Comparison of ENCODE assay signal across 8 cellular contexts in the genomic region with DNA sequence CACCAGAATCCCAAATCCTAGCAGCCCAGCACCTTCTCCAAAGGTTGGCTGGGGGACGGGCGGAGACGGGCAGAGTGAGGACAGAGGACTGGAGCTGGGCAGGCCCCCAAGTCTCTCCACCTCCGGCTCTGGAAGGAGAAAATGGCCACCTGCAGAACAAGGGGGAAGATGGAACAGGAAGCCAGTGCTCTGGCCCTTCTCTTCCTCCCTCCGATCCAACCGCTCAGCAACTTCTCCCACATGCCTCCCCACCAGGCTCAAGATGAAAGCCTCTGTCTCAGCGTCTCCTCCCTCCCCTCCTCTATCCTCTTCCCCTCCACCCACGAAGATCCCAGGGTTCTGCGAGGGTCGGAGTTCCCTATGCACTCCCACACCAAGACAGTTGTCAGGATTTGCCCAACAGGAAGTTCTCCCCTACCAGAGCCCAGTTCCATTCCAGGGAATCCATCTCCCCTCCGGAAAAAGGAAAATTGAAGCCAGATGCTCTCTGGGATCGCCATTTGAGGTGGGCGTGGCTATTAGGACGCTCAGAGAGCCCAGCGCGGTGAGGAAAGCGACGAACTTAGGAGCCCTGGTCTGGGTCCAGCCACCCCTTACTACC. TPM values are rescaled to one million over a fixed set of nuclear protein-coding genes. Genes with fewer than 3 reads are reported as not detected.
DNase-seq lines count a peak whose midpoint lies in the region; ATAC-seq, FAIRE-seq and TF ChIP-seq lines count a peak whose summit lies in the region.

No MANE protein-coding gene starts in this region.

- H3K36me3 ChIP-seq in keratinocyte (ENCODE audit: control insufficient read depth in 2 of 2, extremely low read depth in 1 of 2, insufficient read depth in 2 of 2, low read length in 2 of 2): no peaks in the 10 kb centered on the region

- ATAC-seq in GM19452 (IDR thresholded peaks at IDR 0.05; ENCODE audit: unreplicated experiment): no peak

- no peak for TF ChIP-seq CTCF in keratinocyte (optimal IDR thresholded peaks at IDR 0.05 in 1 of 3, IDR thresholded peaks at IDR 0.05 in 1 of 3, conservative IDR thresholded peaks at IDR 0.05 in 1 of 3; ENCODE audit: extremely low read depth in 1 of 3, insufficient read depth in 2 of 3, low read length in 3 of 3)
- TF ChIP-seq CTCF in GM10248 (IDR thresholded peaks at IDR 0.05; ENCODE audit: control extremely low read depth, extremely low read depth, low read depth, missing control alignments): no peak

- dilution Hi-C loops in keratinocyte (cut with MboI; ENCODE audit: extremely low pct_ligation_motif_present, low sequenced_read_pairs): no loop called here

- no peaks in the 10 kb centered on the region for H3K79me2 ChIP-seq in keratinocyte (ENCODE audit: control insufficient read depth, insufficient read depth, low read length)

- no peaks in the 10 kb centered on the region for H4K20me1 ChIP-seq in keratinocyte (ENCODE audit: control insufficient read depth, extremely low read depth, insufficient read depth, low read length)

- H3K4me2 ChIP-seq in keratinocyte (ENCODE audit: control insufficient read depth, extremely low read depth, insufficient read depth, low read depth, low read length): no peak overlapping the region

- DNase-seq in HCEC 1CT (peak; percentile 27), cerebellum (ENCODE audit: low spot score) (peak; percentile 54), keratinocyte (ENCODE audit: low read depth, low spot score) (no peak), smooth muscle cell of the brain vasculature (ENCODE audit: low read depth, low spot score) (peak; percentile 35), T-helper 9 cell (no peak), GM10248 (ENCODE audit: extremely low spot score) (no peak)
- no peak for DNase-seq in activated T-cell treated with anti-CD3 and anti-CD28 coated beads, Interleukin-2, amount 50 U/mL, for 1 hour

- H2AFZ ChIP-seq in keratinocyte (ENCODE audit: control insufficient read depth, low read length): peak overlapping the region; percentile 16

- no peak overlapping the region for H3K9ac ChIP-seq in keratinocyte (ENCODE audit: control insufficient read depth, extremely low read depth, insufficient read depth, low read length)

- no peaks in the 10 kb centered on the region for H3K9me3 ChIP-seq in keratinocyte (ENCODE audit: control insufficient read depth, low read depth, low read length)

- CTCF ChIA-PET in GM10248 (lab: Yijun Ruan, JAX): interaction anchor here (1.0 to 1.4 kb wide), 3 partner anchors 8 to 27 kb away, joined by 3 to 5 read pairs (median 3); no protein-coding TSS in a partner anchor

- no peak overlapping the region for H3K4me3 ChIP-seq in keratinocyte (ENCODE audit: control insufficient read depth in 2 of 3, extremely low read depth in 1 of 3, insufficient read depth in 2 of 3, low read depth in 1 of 3, low read length in 3 of 3)

- FAIRE-seq in keratinocyte (lab: Jason Lieb, UNC): no peak

- no peak overlapping the region for H3K27ac ChIP-seq in keratinocyte (ENCODE audit: control insufficient read depth, insufficient read depth, low read length)

- H3K27me3 ChIP-seq in keratinocyte (ENCODE audit: control insufficient read depth, extremely low read depth, insufficient read depth, low read length): peaks cover 20% of the 10 kb centered on the region

- POLR2A ChIA-PET in GM10248 (lab: Yijun Ruan, JAX): no interaction called here

- H3K9me1 ChIP-seq in keratinocyte (ENCODE audit: control insufficient read depth, extremely low read depth, insufficient read depth, low read length): no peaks in the 10 kb centered on the region

- H3K4me1 ChIP-seq in keratinocyte (ENCODE audit: control insufficient read depth, extremely low read depth, insufficient read depth, low read length): no peaks in the 10 kb centered on the region

RNA-seq across cellular contexts. Expression of gene ADA2, which starts 20.0 kb away (rescaled TPM):
- total RNA-seq in cerebellum: 8.0 TPM
- 0.01 TPM in 1 of 3 replicates, not detected in the others for polyA plus RNA-seq in keratinocyte
- not detected for polyA plus RNA-seq in keratinocyte (2011; ENCODE audit: low read depth)
- 0.04 TPM in 1 of 2 replicates, not detected in the other for polyA plus RNA-seq in keratinocyte (2011; cell fraction: cytosol; rRNA removed)
- polyA plus RNA-seq in keratinocyte (2011; cell fraction: nucleus; rRNA removed): not detected in 2 replicates
- 0.06 TPM in 1 of 2 replicates, not detected in the other for polyA plus RNA-seq in keratinocyte (2012; ENCODE audit: low replicate concordance)
- 0.07 to 0.20 TPM in 2 of 3 replicates, not detected in the other for polyA minus RNA-seq in keratinocyte
- polyA minus RNA-seq in keratinocyte (2011; cell fraction: cytosol; rRNA and poly(A)+ RNA removed): not detected
- not detected in 2 replicates for polyA minus RNA-seq in keratinocyte (2011; cell fraction: nucleus; rRNA and poly(A)+ RNA removed)

RNA-seq across cellular contexts. Expression of gene HDHD5, which starts 40.2 kb away (rescaled TPM):
- 22.0 TPM for total RNA-seq in cerebellum
- polyA plus RNA-seq in keratinocyte: 22.6 to 30.9 TPM (median 22.9 TPM) in 3 replicates
- polyA plus RNA-seq in keratinocyte (2011; ENCODE audit: low read depth): 3.5 TPM
- 15.3 and 22.4 TPM in 2 replicates for polyA plus RNA-seq in keratinocyte (2011; cell fraction: cytosol; rRNA removed)
- polyA plus RNA-seq in keratinocyte (2011; cell fraction: nucleus; rRNA removed): 19.4 and 22.5 TPM in 2 replicates
- polyA plus RNA-seq in keratinocyte (2012; ENCODE audit: low replicate concordance): 14.7 and 26.7 TPM in 2 replicates
- polyA minus RNA-seq in keratinocyte: 18.8 to 21.9 TPM (median 18.9 TPM) in 3 replicates
- 24.0 TPM for polyA minus RNA-seq in keratinocyte (2011; cell fraction: cytosol; rRNA and poly(A)+ RNA removed)
- 9.4 and 11.3 TPM in 2 replicates for polyA minus RNA-seq in keratinocyte (2011; cell fraction: nucleus; rRNA and poly(A)+ RNA removed)

Comparison
In these comparisons a context has a peak if more than half of its experiments do, and no peak if none do; other contexts are left out.
1. DNase-seq: peak in HCEC 1CT (single experiment), cerebellum (single experiment) and smooth muscle cell of the brain vasculature (single experiment); none in keratinocyte (single experiment), T-helper 9 cell (single experiment), activated T-cell treated with anti-CD3 and anti-CD28 coated beads, Interleukin-2, amount 50 U/mL, for 1 hour (single experiment) and GM10248 (single experiment).